9 cellular contexts compared by ENCODE assay signal in genomic region chr13:103188688-103189326, GRCh38.
A peak's percentile ranks its signal among the peaks of the same experiment; 100 is the strongest.
DNase-seq lines count a peak whose midpoint lies in the region; ATAC-seq, FAIRE-seq and TF ChIP-seq lines count a peak whose summit lies in the region.
"Had no signal": no experiment of that assay in that cellular context is flagged by ENCODE, and none has a peak within 500 bp of the region (broad histone marks: within the 10 kb centered on the region; RNA-seq: fewer than 3 reads in every experiment).

No MANE protein-coding gene starts in this region.

- no peak overlapping the region for H3K27ac ChIP-seq in HepG2 (ENCODE audit: extremely low read length, insufficient read depth, low read length)

- no TSS peak for BruUV-seq in HepG2 (replicated peaks; lab: Mats Ljungman, UMichigan)

- peak; percentile 2 to 48 for DNase-seq in NCI-H526 (lab: John Stamatoyannopoulos, UW)
- DNase-seq in NCI-H526 treated with DMSO at 0.1 percent for 48 hours (lab: John Stamatoyannopoulos, UW) = no peak
- DNase-seq in LoVo (ENCODE audit: low spot score) = peak; percentile 11
- DNase-seq in WTC11 (ENCODE audit: low spot score) = no peak
- DNase-seq in HepG2 (ENCODE audit: low spot score) = no peak
- DNase-seq in stimulated activated CD4-positive, alpha-beta T cell treated with anti-CD3 and anti-CD28 coated beads, Interleukin-1b, Interleukin-23, amount 100 ng/mL, for 48 hours = no peak
- DNase-seq in hepatic stellate cell (ENCODE audit: low spot score) = no peak
- no peak for DNase-seq in stimulated activated naive B cell treated with anti-CD40 and anti-IgM and Interleukin-4, amounts not matched to agents 10 μg/mL and 1 μg/mL and 100 μg/mL, for 72 hours

- no peak for FAIRE-seq in HepG2 (lab: Jason Lieb, UNC)

- ATAC-seq in WTC11 = no peak
- no peak for ATAC-seq in HepG2
- no peak for ATAC-seq in stimulated activated naive B cell treated with anti-CD40 and anti-IgM and Interleukin-4, amounts not matched to agents 10 μg/mL and 1 μg/mL and 100 μg/mL, for 72 hours (replicated peaks)

- H3K27me3 ChIP-seq in HepG2 (ENCODE audit: control insufficient read depth in 1 of 2, insufficient read depth in 2 of 2, low read length in 2 of 2) = no peaks in the 10 kb centered on the region

- H3K36me3 Mint-ChIP-seq in WTC11 = no peaks in the 10 kb centered on the region
- H3K36me3 Mint-ChIP-seq in stimulated activated naive B cell treated with anti-CD40 and anti-IgM and Interleukin-4, amounts not matched to agents 10 μg/mL and 1 μg/mL and 100 μg/mL, for 72 hours = no peaks in the 10 kb centered on the region
- H3K36me3 Mint-ChIP-seq: CD4-positive, CD25-positive, alpha-beta regulatory T cell had no signal

- H3K4me3 ChIP-seq in HepG2 (replicated peaks in 1 of 3; ENCODE audit: insufficient read depth in 1 of 3, low read depth in 2 of 3, low read length in 3 of 3) = no peak overlapping the region

- H3K4me2 ChIP-seq in HepG2 (ENCODE audit: low read depth, low read length) = no peak overlapping the region

- intact Hi-C loops in HepG2 (cut with micrococcal nuclease; ENCODE audit: unreplicated experiment) = loop anchor here (1.0 kb wide), 1 partner anchor 273 kb away; no protein-coding TSS in a partner anchor

- no peaks in the 10 kb centered on the region for H3K27me3 Mint-ChIP-seq in WTC11 (ENCODE audit: low read depth)
- H3K27me3 Mint-ChIP-seq in stimulated activated naive B cell treated with anti-CD40 and anti-IgM and Interleukin-4, amounts not matched to agents 10 μg/mL and 1 μg/mL and 100 μg/mL, for 72 hours = peaks cover 0 to under 1% of the 10 kb centered on the region in 2 donors
- H3K27me3 Mint-ChIP-seq: CD4-positive, CD25-positive, alpha-beta regulatory T cell had no signal

- TF ChIP-seq CTCF in WTC11 (IDR thresholded peaks at IDR 0.05) = 0 out of 2 replicates have a peak, but pooled peaks have one; percentile 33
- TF ChIP-seq CTCF in HepG2 (CRISPR knock-in tag; IDR thresholded peaks at IDR 0.05) = 0 out of 2 replicates have a peak, but pooled peaks have one; percentile 31

- WGBS in HepG2 (ENCODE audit: low lambda C conversion rate) = 6% methylated on average over 3 of the region's 3 CpGs

- no peaks in the 10 kb centered on the region for H3K9me3 ChIP-seq in HepG2 (ENCODE audit: low read length)

- no peak overlapping the region for H2AFZ ChIP-seq in HepG2 (ENCODE audit: low read length)

- H3K4me1 ChIP-seq in HepG2 (ENCODE audit: insufficient read depth, low read length) = peaks cover 1% of the 10 kb centered on the region; the same call in 1 of the 2 replicates

- TF ChIP-seq POLR2A in HepG2 (IDR thresholded peaks at IDR 0.05; ENCODE audit: insufficient read depth in 1 of 2, low read depth in 2 of 2, low read length in 2 of 2) = no peak

- no peak overlapping the region for H3K9ac ChIP-seq in HepG2 (ENCODE audit: insufficient read depth, low read depth, low read length)

- in situ Hi-C loops in HepG2 (cut with HindIII; ENCODE audit: extremely low pct_ligation_motif_present, low pct_unique_long_range_greater_than_20kb) = no loop called here

- TF ChIP-seq RAD21 in HepG2 (CRISPR knock-in tag; IDR thresholded peaks at IDR 0.05) = no peak

- no peaks in the 10 kb centered on the region for H4K20me1 ChIP-seq in HepG2 (ENCODE audit: insufficient read depth, low read length)

- no peaks in the 10 kb centered on the region for H3K79me2 ChIP-seq in HepG2 (ENCODE audit: insufficient read depth, low read length)

- no peaks in the 10 kb centered on the region for H3K36me3 ChIP-seq in HepG2 (replicated peaks in 1 of 2; ENCODE audit: control insufficient read depth in 1 of 2, insufficient read depth in 2 of 2, low read length in 2 of 2)

- H3K27ac Mint-ChIP-seq in WTC11 = no peak overlapping the region
- H3K27ac Mint-ChIP-seq in stimulated activated naive B cell treated with anti-CD40 and anti-IgM and Interleukin-4, amounts not matched to agents 10 μg/mL and 1 μg/mL and 100 μg/mL, for 72 hours = no peak overlapping the region
- H3K27ac Mint-ChIP-seq: CD4-positive, CD25-positive, alpha-beta regulatory T cell had no signal

- POLR2A ChIA-PET in WTC11 (lab: Charles Lee) (interaction anchor here (0.6 kb wide), 1 partner anchor 1095 kb away, joined by 3 read pairs; no protein-coding TSS in a partner anchor), HepG2 (lab: Yijun Ruan, JAX) (no interaction called here)

- H3K9me3 Mint-ChIP-seq in WTC11 = no peaks in the 10 kb centered on the region
- no peaks in the 10 kb centered on the region for H3K9me3 Mint-ChIP-seq in stimulated activated naive B cell treated with anti-CD40 and anti-IgM and Interleukin-4, amounts not matched to agents 10 μg/mL and 1 μg/mL and 100 μg/mL, for 72 hours

- TF ChIP-seq EP300 in HepG2 (IDR thresholded peaks at IDR 0.05; ENCODE audit: low read depth in 2 of 2, low read length in 2 of 2) (no peak), HepG2 (CRISPR knock-in tag; IDR thresholded peaks at IDR 0.05; ENCODE audit: borderline replicate concordance) (no peak)

- CTCF ChIA-PET in WTC11 (lab: Charles Lee) (interaction anchor here (0.7 kb wide), 2 partner anchors 287 to 935 kb away, joined by 3 to 5 read pairs; no protein-coding TSS in a partner anchor), HepG2 (lab: Yijun Ruan, JAX; ENCODE audit: low intra/inter-chr PET ratio, low total read pairs) (no interaction called here)

- H3K4me3 Mint-ChIP-seq in WTC11 = no peak overlapping the region
- H3K4me3 Mint-ChIP-seq in stimulated activated naive B cell treated with anti-CD40 and anti-IgM and Interleukin-4, amounts not matched to agents 10 μg/mL and 1 μg/mL and 100 μg/mL, for 72 hours = no peak overlapping the region
- H3K4me3 Mint-ChIP-seq: CD4-positive, CD25-positive, alpha-beta regulatory T cell had no signal

- peaks cover 18% of the 10 kb centered on the region for H3K4me1 Mint-ChIP-seq in WTC11
- H3K4me1 Mint-ChIP-seq in stimulated activated naive B cell treated with anti-CD40 and anti-IgM and Interleukin-4, amounts not matched to agents 10 μg/mL and 1 μg/mL and 100 μg/mL, for 72 hours = peaks cover 0 to 2% of the 10 kb centered on the region in 2 donors
- H3K4me1 Mint-ChIP-seq: CD4-positive, CD25-positive, alpha-beta regulatory T cell had no signal

TF ChIP-seq in WTC11, 78 proteins besides CTCF, POLR2A, EP300 and RAD21 (continues in another document):
- TF ChIP-seq ZNF671 (CRISPR knock-in tag; IDR thresholded peaks at IDR 0.05) (no peak), IRF1 (CRISPR knock-in tag; IDR thresholded peaks at IDR 0.05) (no peak), ZNF416 (CRISPR knock-in tag; IDR thresholded peaks at IDR 0.05) (no peak)
- TF ChIP-seq, protein P1, sequence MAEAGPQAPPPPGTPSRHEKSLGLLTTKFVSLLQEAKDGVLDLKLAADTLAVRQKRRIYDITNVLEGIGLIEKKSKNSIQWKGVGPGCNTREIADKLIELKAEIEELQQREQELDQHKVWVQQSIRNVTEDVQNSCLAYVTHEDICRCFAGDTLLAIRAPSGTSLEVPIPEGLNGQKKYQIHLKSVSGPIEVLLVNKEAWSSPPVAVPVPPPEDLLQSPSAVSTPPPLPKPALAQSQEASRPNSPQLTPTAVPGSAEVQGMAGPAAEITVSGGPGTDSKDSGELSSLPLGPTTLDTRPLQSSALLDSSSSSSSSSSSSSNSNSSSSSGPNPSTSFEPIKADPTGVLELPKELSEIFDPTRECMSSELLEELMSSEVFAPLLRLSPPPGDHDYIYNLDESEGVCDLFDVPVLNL (CRISPR knock-in tag; IDR thresholded peaks at IDR 0.05; ENCODE audit: borderline replicate concordance, low read depth) = no peak
- TF ChIP-seq, protein P2, sequence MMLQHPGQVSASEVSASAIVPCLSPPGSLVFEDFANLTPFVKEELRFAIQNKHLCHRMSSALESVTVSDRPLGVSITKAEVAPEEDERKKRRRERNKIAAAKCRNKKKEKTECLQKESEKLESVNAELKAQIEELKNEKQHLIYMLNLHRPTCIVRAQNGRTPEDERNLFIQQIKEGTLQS (CRISPR knock-in tag; conservative IDR thresholded peaks at IDR 0.05) = no peak

TF ChIP-seq in HepG2, 621 proteins besides CTCF, POLR2A, EP300 and RAD21:
- TF ChIP-seq MAFF (IDR thresholded peaks at IDR 0.05; ENCODE audit: low read depth, low read length) (peak; percentile 60; the same call in 1 of the 2 replicates), SKI (IDR thresholded peaks at IDR 0.05; ENCODE audit: partially characterized antibody) (no peak), STAG1 (CRISPR knock-in tag; IDR thresholded peaks at IDR 0.05) (peak; percentile 54), ZNF484 (CRISPR knock-in tag; IDR thresholded peaks at IDR 0.05; ENCODE audit: borderline replicate concordance, low read depth) (no peak), MAFK (conservative IDR thresholded peaks at IDR 0.05 in 1 of 2, IDR thresholded peaks at IDR 0.05 in 1 of 2; ENCODE audit: low read length in 2 of 2) (peak in 1 of 2 experiments; percentile 71; a peak in 3 of 4 replicates), EEA1 (CRISPR knock-in tag; IDR thresholded peaks at IDR 0.05; ENCODE audit: borderline replicate concordance) (no peak)
- TF ChIP-seq, protein P3, sequence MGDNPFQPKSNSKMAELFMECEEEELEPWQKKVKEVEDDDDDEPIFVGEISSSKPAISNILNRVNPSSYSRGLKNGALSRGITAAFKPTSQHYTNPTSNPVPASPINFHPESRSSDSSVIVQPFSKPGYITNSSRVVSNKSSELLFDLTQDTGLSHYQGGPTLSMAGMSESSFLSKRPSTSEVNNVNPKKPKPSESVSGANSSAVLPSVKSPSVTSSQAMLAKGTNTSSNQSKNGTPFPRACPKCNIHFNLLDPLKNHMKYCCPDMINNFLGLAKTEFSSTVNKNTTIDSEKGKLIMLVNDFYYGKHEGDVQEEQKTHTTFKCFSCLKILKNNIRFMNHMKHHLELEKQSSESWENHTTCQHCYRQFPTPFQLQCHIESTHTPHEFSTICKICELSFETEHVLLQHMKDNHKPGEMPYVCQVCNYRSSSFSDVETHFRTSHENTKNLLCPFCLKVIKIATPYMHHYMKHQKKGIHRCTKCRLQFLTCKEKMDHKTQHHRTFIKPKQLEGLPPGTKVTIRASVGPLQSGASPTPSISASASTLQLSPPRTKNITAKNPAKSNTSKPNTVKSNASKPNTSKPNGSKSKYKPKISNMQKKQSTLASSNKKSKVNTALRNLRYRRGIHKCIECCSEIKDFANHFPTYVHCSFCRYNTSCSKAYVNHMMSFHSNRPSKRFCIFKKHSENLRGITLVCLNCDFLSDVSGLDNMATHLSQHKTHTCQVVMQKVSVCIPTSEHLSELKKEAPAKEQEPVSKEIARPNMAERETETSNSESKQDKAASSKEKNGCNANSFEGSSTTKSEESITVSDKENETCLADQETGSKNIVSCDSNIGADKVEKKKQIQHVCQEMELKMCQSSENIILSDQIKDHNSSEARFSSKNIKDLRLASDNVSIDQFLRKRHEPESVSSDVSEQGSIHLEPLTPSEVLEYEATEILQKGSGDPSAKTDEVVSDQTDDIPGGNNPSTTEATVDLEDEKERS (CRISPR knock-in tag; IDR thresholded peaks at IDR 0.05) = no peak

Comparison
In these comparisons a context has a peak if more than half of its experiments do, and no peak if none do; other contexts are left out.
1. DNase-seq: peak in NCI-H526 (2 of 2) and LoVo (single experiment); none in NCI-H526 treated with DMSO at 0.1 percent for 48 hours (single experiment), WTC11 (single experiment), HepG2 (single experiment), stimulated activated CD4-positive, alpha-beta T cell treated with anti-CD3 and anti-CD28 coated beads, Interleukin-1b, Interleukin-23, amount 100 ng/mL, for 48 hours (single experiment), hepatic stellate cell (single experiment) and stimulated activated naive B cell treated with anti-CD40 and anti-IgM and Interleukin-4, amounts not matched to agents 10 μg/mL and 1 μg/mL and 100 μg/mL, for 72 hours (single experiment).